In genomic region chr19:34480971-34481821, GRCh38 we compare ENCODE assay signal across 8 cellular contexts. TPM values are rescaled to one million over a fixed set of nuclear protein-coding genes. Genes with fewer than 3 reads are reported as not detected.
DNase-seq lines count a peak whose midpoint lies in the region; ATAC-seq and TF ChIP-seq lines count a peak whose summit lies in the region.

TSS of gene WTIP (plus strand) at chr19:34481758. CDS start at chr19:34481975, 217 bp downstream.

- WGBS in testis, 2 donors = 3 to 35% methylated on average over 2 to 83 of the region's 91 CpGs

- peak; percentile 66 for ATAC-seq in left lobe of liver
- ATAC-seq in HG03432 (IDR thresholded peaks at IDR 0.05; ENCODE audit: unreplicated experiment) = no peak
- ATAC-seq in GM18517 (IDR thresholded peaks at IDR 0.05; ENCODE audit: unreplicated experiment) = no peak

- H3K4me3 ChIP-seq in AG04450 (ENCODE audit: low read depth, low read length) (peak within 1 kb of the TSS; percentile 87), coronary artery (peak within 1 kb of the TSS; percentile 88), testis (peak within 1 kb of the TSS; percentile 62 to 66)

- CTCF ChIA-PET in AG04450 (lab: Charles Lee) = interaction anchor here (0.9 kb wide), 1 partner anchor 10 kb away, joined by 3 read pairs; no protein-coding TSS in a partner anchor

- H3K9me3 ChIP-seq in AG04450 (ENCODE audit: control insufficient read depth, insufficient read depth, low read length) = no peaks in the 10 kb centered on the region; the same call in 1 of the 2 replicates
- no peaks in the 10 kb centered on the region for H3K9me3 ChIP-seq in testis

- H3K27me3 ChIP-seq in AG04450 (ENCODE audit: control insufficient read depth, insufficient read depth, low read length) (no peaks in the 10 kb centered on the region), testis (no peaks in the 10 kb centered on the region)

- H3K4me1 ChIP-seq in testis = peaks cover 5% of the 10 kb centered on the region

- TF ChIP-seq POLR2A in testis (IDR thresholded peaks at IDR 0.05) = no peak

- no peaks in the 10 kb centered on the region for H3K36me3 ChIP-seq in testis (ENCODE audit: low read depth, missing control alignments)

- POLR2A ChIA-PET in AG04450 (lab: Yijun Ruan, JAX) = interaction anchor here (0.5 to 1.4 kb wide), 8 partner anchors 10 to 1901 kb away, joined by 3 to 6 read pairs (median 3); partner anchors contain the start of genes PDCD5, SCGB2B2, UBA2 and ZNF302

- intact Hi-C loops in testis (cut with DNase I; ENCODE audit: low total_unique reads) = no loop called here

- TF ChIP-seq CTCF in AG04450 (IDR thresholded peaks at IDR 0.05; ENCODE audit: low read depth, low read length) (no peak), coronary artery (IDR thresholded peaks at IDR 0.05) (no peak), testis (IDR thresholded peaks at IDR 0.05) (no peak)

- peak within 1 kb of the TSS; percentile 84 for H3K27ac ChIP-seq in AG04450 (ENCODE audit: low read depth, low read length)
- peak within 1 kb of the TSS; percentile 95 to 99 for H3K27ac ChIP-seq in coronary artery
- peak within 1 kb of the TSS; percentile 16 to 87 for H3K27ac ChIP-seq in testis

- peak; percentile 80 for DNase-seq in AG04450 (ENCODE audit: low read depth, low spot score)
- peak; percentile 76 for DNase-seq in LHCN-M2 (ENCODE audit: low read depth)
- DNase-seq in coronary artery (ENCODE audit: low spot score) = no peak
- no peak for DNase-seq in left lobe of liver (ENCODE audit: low spot score)
- DNase-seq in testis = peak; percentile 81
- no peak for DNase-seq in central memory CD4-positive, alpha-beta T cell

RNA-seq across cellular contexts. Expression of gene WTIP, which starts in this region (rescaled TPM):
- polyA plus RNA-seq in AG04450 (2011; rRNA removed) (27.2 and 32.1 TPM in 2 replicates), testis (ENCODE audit: insufficient read depth, low read depth, low replicate concordance) (22.8 TPM)
- polyA minus RNA-seq in AG04450 (2011; rRNA and poly(A)+ RNA removed) = 55.5 and 73.2 TPM in 2 replicates
- total RNA-seq in LHCN-M2 (2014; rRNA removed) (18.8 and 24.3 TPM in 2 replicates), left lobe of liver (1.4 TPM), testis (10 to 100 TPM; 25.6 to 41.3 TPM)
- 50.9 TPM for polyA plus RNA-seq in LHCN-M2 (2012)

Comparison
In these comparisons a context has a peak if more than half of its experiments do, and no peak if none do; other contexts are left out.
1. DNase-seq: peak in AG04450 (single experiment), LHCN-M2 (single experiment) and testis (single experiment); none in coronary artery (single experiment), left lobe of liver (single experiment) and central memory CD4-positive, alpha-beta T cell (single experiment).
2. Peak in every context shown above with its lines, with median percentiles within 50 percentile points of each other: H3K27ac ChIP-seq and H3K4me3 ChIP-seq.